In genomic region chr16:1271380-1271749, GRCh38 we compare ENCODE assay signal across 19 cellular contexts. TPM values are rescaled to one million over a fixed set of nuclear protein-coding genes. Genes with fewer than 3 reads are reported as not detected.
A peak's percentile ranks its signal among the peaks of the same experiment; 100 is the strongest.
DNase-seq lines count a peak whose midpoint lies in the region; ATAC-seq and TF ChIP-seq lines count a peak whose summit lies in the region.
"Had no signal": no experiment of that assay in that cellular context is flagged by ENCODE, and none has a peak within 500 bp of the region (broad histone marks: within the 10 kb centered on the region; RNA-seq: fewer than 3 reads in every experiment).

No MANE protein-coding gene starts in this region.

- no peak overlapping the region for H3K14ac ChIP-seq in trophoblast cell (ENCODE audit: low read length)

- peaks cover 4 to 5% of the 10 kb centered on the region in 2 experiments; a peak in 3 of 4 replicates for H3K4me1 ChIP-seq in HCT116 (ENCODE audit: control insufficient read depth in 1 of 2, insufficient read depth in 2 of 2, low read length in 2 of 2)
- no peaks in the 10 kb centered on the region for H3K4me1 ChIP-seq in trophoblast cell (ENCODE audit: control insufficient read depth in 1 of 2, insufficient read depth in 2 of 2, low read length in 2 of 2)
- H3K4me1 ChIP-seq: Caco-2 had no signal

- no peak overlapping the region for H4K8ac ChIP-seq in trophoblast cell (ENCODE audit: low read depth, low read length)

- peaks cover 10% of the 10 kb centered on the region for H3K4me1 Mint-ChIP-seq in Calu3 (ENCODE audit: low read depth, unreplicated experiment)

- POLR2A ChIA-PET in HCT116 (lab: Charles Lee) = no interaction called here

- H2AFZ ChIP-seq in HCT116 (ENCODE audit: low read depth, low read length, poor library complexity, severe bottlenecking) (no peak overlapping the region), SU-DHL-6 (ENCODE audit: low read depth, low read length, severe bottlenecking) (no peak overlapping the region), trophoblast cell (ENCODE audit: insufficient read depth, low read length, poor library complexity) (no peak overlapping the region)

- H3K9me3 ChIP-seq in HCT116 (ENCODE audit: control insufficient read depth in 1 of 2, insufficient read depth in 1 of 2, low read depth in 1 of 2, low read length in 2 of 2) (no peaks in the 10 kb centered on the region), SU-DHL-6 (ENCODE audit: insufficient read depth, low read length) (no peaks in the 10 kb centered on the region), trophoblast cell (ENCODE audit: insufficient read depth, low read depth, low read length) (peaks cover 3% of the 10 kb centered on the region)
- H3K9me3 ChIP-seq: Caco-2 had no signal

- H3K36me3 ChIP-seq in HCT116 (ENCODE audit: control insufficient read depth in 1 of 2, insufficient read depth in 2 of 2, low read length in 2 of 2) (no peaks in the 10 kb centered on the region), SU-DHL-6 (ENCODE audit: low read length) (no peaks in the 10 kb centered on the region), trophoblast cell (ENCODE audit: control insufficient read depth in 1 of 2, insufficient read depth in 2 of 2, low read length in 2 of 2) (no peaks in the 10 kb centered on the region)

- H3K79me2 ChIP-seq in HCT116 (ENCODE audit: insufficient read depth, low read length) = no peaks in the 10 kb centered on the region
- no peaks in the 10 kb centered on the region for H3K79me2 ChIP-seq in SU-DHL-6 (ENCODE audit: insufficient read depth, low read length)
- H3K79me2 ChIP-seq in trophoblast cell (ENCODE audit: control insufficient read depth, insufficient read depth, low read length, poor library complexity) = no peaks in the 10 kb centered on the region

- no peak overlapping the region for H3K4me3 ChIP-seq in HCT116 (replicated peaks in 1 of 2; ENCODE audit: low read depth in 1 of 2, low read length in 2 of 2)
- H3K4me3 ChIP-seq in SU-DHL-6 (ENCODE audit: insufficient read depth, low read length, poor library complexity, severe bottlenecking) = no peak overlapping the region
- H3K4me3 ChIP-seq in trophoblast cell (ENCODE audit: low read depth, low read length) = peak overlapping the region; percentile 18

- H3K9ac ChIP-seq in HCT116 (ENCODE audit: low read length) (no peak overlapping the region), SU-DHL-6 (ENCODE audit: low read length) (no peak overlapping the region), trophoblast cell (ENCODE audit: low read length) (no peak overlapping the region)

- ATAC-seq in HCT116 (0 out of 2 replicates have a peak, but pooled peaks have one; percentile 11), HG02571 (IDR thresholded peaks at IDR 0.05; ENCODE audit: unreplicated experiment) (no peak), HG03097 (IDR thresholded peaks at IDR 0.05; ENCODE audit: low FRiP score, unreplicated experiment) (no peak), HG03439 (IDR thresholded peaks at IDR 0.05; ENCODE audit: unreplicated experiment) (no peak)
- ATAC-seq: PC-3, T-cell had no signal

- H3K4ac ChIP-seq in trophoblast cell (ENCODE audit: low read depth, low read length) = no peak overlapping the region

- H3K36me3 Mint-ChIP-seq in Calu3 (ENCODE audit: insufficient read depth, unreplicated experiment) = peaks cover 20% of the 10 kb centered on the region
- H3K36me3 Mint-ChIP-seq: CD4-positive, alpha-beta memory T cell; T-cell had no signal

- no peak for TF ChIP-seq RAD21 in HCT116 (IDR thresholded peaks at IDR 0.05; ENCODE audit: low read depth)

- H3K4me3 Mint-ChIP-seq in Calu3 (ENCODE audit: low read depth, unreplicated experiment) = peak overlapping the region; percentile 16
- H3K4me3 Mint-ChIP-seq: CD4-positive, alpha-beta memory T cell; HFFc6; T-cell; T-helper 2 cell treated with Interferon-gamma antibody and Interleukin-4, amounts not matched to agents 5 μg/mL and 100 μg/mL, for 36 hours had no signal

- peaks cover 88% of the 10 kb centered on the region for H3K27me3 Mint-ChIP-seq in Calu3 (ENCODE audit: unreplicated experiment)

- WGBS in trophoblast cell (ENCODE audit: extremely low coverage, insufficient coverage, insufficient read length) = no CpG with 5 or more reads among the region's 16 CpGs

- H3K27me3 ChIP-seq in HCT116 (ENCODE audit: insufficient read depth, low read length) = no peaks in the 10 kb centered on the region
- H3K27me3 ChIP-seq in SU-DHL-6 (ENCODE audit: low read length) = no peaks in the 10 kb centered on the region
- H3K27me3 ChIP-seq in trophoblast cell (ENCODE audit: insufficient read depth, low read length) = no peaks in the 10 kb centered on the region

- H3K4me2 ChIP-seq in HCT116 (ENCODE audit: low read length) (no peak overlapping the region), SU-DHL-6 (ENCODE audit: low read depth, low read length, poor library complexity, severe bottlenecking) (no peak overlapping the region), trophoblast cell (ENCODE audit: low read length) (no peak overlapping the region)

- H3K9me3 Mint-ChIP-seq in Calu3 (ENCODE audit: low read depth, unreplicated experiment) = no peaks in the 10 kb centered on the region
- H3K9me3 Mint-ChIP-seq: CD4-positive, alpha-beta memory T cell; T-cell; T-helper 2 cell treated with Interferon-gamma antibody and Interleukin-4, amounts not matched to agents 5 μg/mL and 100 μg/mL, for 36 hours had no signal

- CTCF ChIA-PET in Calu3 (lab: Charles Lee) = interaction anchor here (0.6 kb wide), 1 partner anchor 445 kb away, joined by 4 read pairs; no protein-coding TSS in a partner anchor
- CTCF ChIA-PET in HCT116 (lab: Charles Lee) = no interaction called here

- H4K12ac ChIP-seq in trophoblast cell (ENCODE audit: low read depth, low read length) = no peak overlapping the region

- no peaks in the 10 kb centered on the region for H3K79me1 ChIP-seq in trophoblast cell (ENCODE audit: low read length)

- no peak overlapping the region for H2BK120ac ChIP-seq in trophoblast cell (ENCODE audit: insufficient read depth, low read length, poor library complexity)

- no peak overlapping the region for H4K91ac ChIP-seq in trophoblast cell (ENCODE audit: low read depth, low read length)

- H2AK5ac ChIP-seq in trophoblast cell (ENCODE audit: low read length) = no peak overlapping the region

- H3K18ac ChIP-seq in trophoblast cell (ENCODE audit: low read length) = no peak overlapping the region

- H3F3A ChIP-seq in SU-DHL-6 (ENCODE audit: insufficient read depth) = peaks cover 5% of the 10 kb centered on the region; the same call in 1 of the 2 replicates

- H2BK12ac ChIP-seq in trophoblast cell (ENCODE audit: low read length) = no peak overlapping the region

- H4K20me1 ChIP-seq in HCT116 (ENCODE audit: insufficient read depth) (no peaks in the 10 kb centered on the region), SU-DHL-6 (ENCODE audit: low read depth, low read length) (no peaks in the 10 kb centered on the region)

- TF ChIP-seq CTCF in Calu3 (IDR thresholded peaks at IDR 0.05; ENCODE audit: unreplicated experiment) (no peak), HCT116 (IDR thresholded peaks at IDR 0.05 in 2 of 3, conservative IDR thresholded peaks at IDR 0.05 in 1 of 3; ENCODE audit: borderline replicate concordance in 1 of 3, insufficient read depth in 1 of 3, low read depth in 2 of 3, low read length in 2 of 3) (no peak), SU-DHL-6 (IDR thresholded peaks at IDR 0.05; ENCODE audit: insufficient read depth, low read length, poor library complexity, severe bottlenecking) (no peak)

- RAD21 ChIA-PET in HCT116 (lab: Charles Lee; ENCODE audit: low non-redundant PET in 1 of 2, low total read pairs in 2 of 2, uncharacterized antibody in 2 of 2, unreplicated experiment in 2 of 2) = interaction anchor here in 1 of 2 experiments (0.7 kb wide), 1 partner anchor 16 kb away, joined by 3 read pairs; no protein-coding TSS in a partner anchor

- H3K23ac ChIP-seq in trophoblast cell (ENCODE audit: low read length) = no peak overlapping the region

- intact Hi-C loops in Calu3 (cut with micrococcal nuclease; ENCODE audit: unreplicated experiment) (no loop called here), HCT116 (cut with micrococcal nuclease) (no loop called here)

- BruUV-seq in Calu3 (replicated peaks; lab: Mats Ljungman, UMichigan) (no TSS peak), HCT116 (replicated peaks; lab: Mats Ljungman, UMichigan) (no TSS peak)

- peak overlapping the region; percentile 89 for H3K27ac Mint-ChIP-seq in Calu3 (ENCODE audit: unreplicated experiment)
- H3K27ac Mint-ChIP-seq: HFFc6; T-cell; T-helper 2 cell treated with Interferon-gamma antibody and Interleukin-4, amounts not matched to agents 5 μg/mL and 100 μg/mL, for 36 hours had no signal

- H2BK5ac ChIP-seq in trophoblast cell (ENCODE audit: low read depth, low read length, poor library complexity) = no peak overlapping the region

- H3K27ac ChIP-seq in HCT116 (ENCODE audit: low read depth, low read length) (no peak overlapping the region), SU-DHL-6 (ENCODE audit: low read depth, low read length) (peak overlapping the region; percentile 30), trophoblast cell (ENCODE audit: low read depth, low read length) (no peak overlapping the region)

- H3K9me2 ChIP-seq in HCT116 (ENCODE audit: insufficient read depth) (no peaks in the 10 kb centered on the region), SU-DHL-6 (replicated peaks; ENCODE audit: insufficient read depth, low read length) (no peaks in the 10 kb centered on the region)

- no peak for DNase-seq in Calu3
- DNase-seq in HCT116 (ENCODE audit: low read depth, low spot score) = no peak
- no peak for DNase-seq in trophoblast cell
- DNase-seq: Caco-2; CD4-positive, alpha-beta memory T cell; GDM1; GOT3; HFFc6; NCI-H526; PC-3; T-cell had no signal

- no peak for TF ChIP-seq POLR2A in HCT116 (IDR thresholded peaks at IDR 0.05; ENCODE audit: borderline replicate concordance, extremely low read depth, insufficient read depth, insufficient read length)

TF ChIP-seq in HCT116, 20 proteins besides CTCF, POLR2A, EP300 and RAD21 (continues in another document):
- TF ChIP-seq CBX3 (IDR thresholded peaks at IDR 0.05; ENCODE audit: low read depth) = no peak
- no peak for TF ChIP-seq SIN3A (IDR thresholded peaks at IDR 0.05; ENCODE audit: low read depth)
- TF ChIP-seq POLR2AphosphoS5 (IDR thresholded peaks at IDR 0.05; ENCODE audit: low read depth, low read length) = no peak
- no peak for TF ChIP-seq EGR1 (IDR thresholded peaks at IDR 0.05; ENCODE audit: low read depth)

RNA-seq across cellular contexts. Expression of gene TPSD1, which starts 15.5 kb away (rescaled TPM):
- total RNA-seq in Calu3 (2022) (not detected in 2 replicates), HCT116 (2021; ENCODE audit: unreplicated experiment) (not detected)
- polyA plus RNA-seq in HCT116 (2012) = not detected in 2 replicates
- not detected in 2 replicates for polyA plus RNA-seq in trophoblast cell (2013)
- total RNA-seq: Caco-2; CD4-positive, alpha-beta memory T cell; HFFc6; M059J; PC-3; RPMI7951 had no signal
- polyA plus RNA-seq: BJ; CD4-positive, alpha-beta memory T cell had no signal

RNA-seq across cellular contexts. Expression of gene TPSAB1, which starts 30.9 kb away (rescaled TPM):
- total RNA-seq in Calu3 (2022) = not detected in 2 replicates
- 0.25 TPM for total RNA-seq in HCT116 (2021; ENCODE audit: unreplicated experiment)
- polyA plus RNA-seq in HCT116 (2012) = not detected in 2 replicates
- polyA plus RNA-seq in trophoblast cell (2013) = not detected in 2 replicates
- total RNA-seq: Caco-2; CD4-positive, alpha-beta memory T cell; HFFc6; M059J; PC-3 had no signal
- polyA plus RNA-seq: BJ; CD4-positive, alpha-beta memory T cell had no signal

RNA-seq across cellular contexts. Expression of gene UBE2I, which starts 38.1 kb away (rescaled TPM):
- total RNA-seq in Calu3 (2022) (261 and 271 TPM in 2 replicates), HCT116 (2021; ENCODE audit: unreplicated experiment) (212 TPM)
- 96.9 and 135 TPM in 2 replicates for polyA plus RNA-seq in HCT116 (2012)
- polyA plus RNA-seq in trophoblast cell (2013) = 191 and 198 TPM in 2 replicates

RNA-seq across cellular contexts. Expression of gene TPSB2, which starts 41.4 kb away (rescaled TPM):
- total RNA-seq in Calu3 (2022) = not detected in 2 replicates
- not detected for total RNA-seq in HCT116 (2021; ENCODE audit: unreplicated experiment)
- not detected in 2 replicates for polyA plus RNA-seq in HCT116 (2012)
- not detected in 2 replicates for polyA plus RNA-seq in trophoblast cell (2013)
- total RNA-seq: Caco-2; CD4-positive, alpha-beta memory T cell; HFFc6; M059J; PC-3; RPMI7951 had no signal
- polyA plus RNA-seq: BJ; CD4-positive, alpha-beta memory T cell had no signal

RNA-seq across cellular contexts. Expression of gene TPSG1, which starts 46.3 kb away (rescaled TPM):
- total RNA-seq in Calu3 (2022) = not detected in 2 replicates
- not detected for total RNA-seq in HCT116 (2021; ENCODE audit: unreplicated experiment)
- polyA plus RNA-seq in HCT116 (2012) = 0.10 and 0.16 TPM in 2 replicates
- polyA plus RNA-seq in trophoblast cell (2013) = not detected in 2 replicates
- total RNA-seq: Caco-2; CD4-positive, alpha-beta memory T cell; M059J; PC-3; T-cell had no signal
- polyA plus RNA-seq: BJ; CD4-positive, alpha-beta memory T cell had no signal
